ENCODE assay signal across 8 cellular contexts in the genomic region with DNA sequence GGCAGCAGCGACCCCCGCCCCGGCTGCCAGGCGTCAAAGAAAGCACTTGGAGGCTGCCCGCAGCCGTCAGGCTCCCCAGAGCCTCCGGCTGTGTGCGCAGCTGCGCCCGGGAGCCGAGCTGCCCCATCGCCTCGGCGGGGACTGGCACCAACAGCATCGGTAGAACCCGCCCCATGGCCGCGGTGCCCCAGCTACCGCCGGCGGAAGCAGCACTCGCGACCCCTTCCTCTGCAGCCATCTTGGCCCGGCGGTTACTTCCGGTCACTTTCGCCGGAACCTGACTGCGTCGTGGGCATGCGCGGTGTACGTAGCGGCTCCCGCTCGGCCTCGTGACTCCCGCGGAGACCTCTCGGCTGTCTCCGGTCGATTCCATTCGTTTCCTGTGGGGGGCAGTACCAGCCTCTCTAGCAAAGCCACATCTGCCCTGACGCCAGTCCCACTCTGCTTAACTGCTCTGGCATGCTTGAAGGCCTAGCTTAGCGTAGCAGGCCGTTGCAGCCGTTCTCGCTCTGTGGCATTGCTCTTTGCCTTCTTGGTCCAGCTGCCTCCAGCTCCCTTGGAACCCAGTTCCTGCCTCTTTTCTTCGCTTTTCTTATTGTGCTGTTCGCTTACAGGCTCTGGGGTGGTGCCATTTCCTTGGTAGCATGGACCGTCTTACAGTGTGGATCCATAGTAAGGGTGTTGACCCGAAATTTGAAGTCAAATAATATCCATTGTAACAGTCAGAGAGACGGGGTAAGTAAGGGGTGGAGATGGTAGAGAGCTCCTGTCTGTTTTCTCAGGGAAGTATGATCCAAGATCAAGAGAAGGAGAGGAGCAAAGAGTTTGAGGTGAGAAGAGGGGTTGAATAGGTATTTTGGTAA. TPM values are rescaled to one million over a fixed set of nuclear protein-coding genes. Genes with fewer than 3 reads are reported as not detected.
DNase-seq lines count a peak whose midpoint lies in the region; ATAC-seq and TF ChIP-seq lines count a peak whose summit lies in the region.

A gene with protein sequence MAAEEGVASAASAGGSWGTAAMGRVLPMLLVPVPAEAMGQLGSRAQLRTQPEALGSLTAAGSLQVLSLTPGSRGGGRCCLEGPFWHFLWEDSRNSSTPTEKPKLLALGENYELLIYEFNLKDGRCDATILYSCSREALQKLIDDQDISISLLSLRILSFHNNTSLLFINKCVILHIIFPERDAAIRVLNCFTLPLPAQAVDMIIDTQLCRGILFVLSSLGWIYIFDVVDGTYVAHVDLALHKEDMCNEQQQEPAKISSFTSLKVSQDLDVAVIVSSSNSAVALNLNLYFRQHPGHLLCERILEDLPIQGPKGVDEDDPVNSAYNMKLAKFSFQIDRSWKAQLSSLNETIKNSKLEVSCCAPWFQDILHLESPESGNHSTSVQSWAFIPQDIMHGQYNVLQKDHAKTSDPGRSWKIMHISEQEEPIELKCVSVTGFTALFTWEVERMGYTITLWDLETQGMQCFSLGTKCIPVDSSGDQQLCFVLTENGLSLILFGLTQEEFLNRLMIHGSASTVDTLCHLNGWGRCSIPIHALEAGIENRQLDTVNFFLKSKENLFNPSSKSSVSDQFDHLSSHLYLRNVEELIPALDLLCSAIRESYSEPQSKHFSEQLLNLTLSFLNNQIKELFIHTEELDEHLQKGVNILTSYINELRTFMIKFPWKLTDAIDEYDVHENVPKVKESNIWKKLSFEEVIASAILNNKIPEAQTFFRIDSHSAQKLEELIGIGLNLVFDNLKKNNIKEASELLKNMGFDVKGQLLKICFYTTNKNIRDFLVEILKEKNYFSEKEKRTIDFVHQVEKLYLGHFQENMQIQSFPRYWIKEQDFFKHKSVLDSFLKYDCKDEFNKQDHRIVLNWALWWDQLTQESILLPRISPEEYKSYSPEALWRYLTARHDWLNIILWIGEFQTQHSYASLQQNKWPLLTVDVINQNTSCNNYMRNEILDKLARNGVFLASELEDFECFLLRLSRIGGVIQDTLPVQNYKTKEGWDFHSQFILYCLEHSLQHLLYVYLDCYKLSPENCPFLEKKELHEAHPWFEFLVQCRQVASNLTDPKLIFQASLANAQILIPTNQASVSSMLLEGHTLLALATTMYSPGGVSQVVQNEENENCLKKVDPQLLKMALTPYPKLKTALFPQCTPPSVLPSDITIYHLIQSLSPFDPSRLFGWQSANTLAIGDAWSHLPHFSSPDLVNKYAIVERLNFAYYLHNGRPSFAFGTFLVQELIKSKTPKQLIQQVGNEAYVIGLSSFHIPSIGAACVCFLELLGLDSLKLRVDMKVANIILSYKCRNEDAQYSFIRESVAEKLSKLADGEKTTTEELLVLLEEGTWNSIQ (N-terminal part only) (minus strand): TSS at position 253 of the 863 bp plus-strand sequence. CDS start 15 bp downstream, at position 238.

- intact Hi-C loops in spleen (cut with DNase I; ENCODE audit: low total_unique reads), result loop anchor here (5.0 kb wide), 1 partner anchor 74 kb away; a partner anchor contains a TSS

- ATAC-seq in GM18873 (IDR thresholded peaks at IDR 0.05; ENCODE audit: low FRiP score, unreplicated experiment) (peak; percentile 67), HG03159 (IDR thresholded peaks at IDR 0.05; ENCODE audit: unreplicated experiment) (peak; percentile 75), WTC11 (peak; percentile 94)

- WGBS in spleen, 5 donors, result 6 to 13% (median 6%) methylated on average over 27 to 53 of the region's 53 CpGs

- CTCF ChIA-PET in WTC11 (lab: Charles Lee), result interaction anchor here (0.5 to 4.0 kb wide), 42 partner anchors 9 to 417 kb away, joined by 3 to 104 read pairs (median 4); a partner anchor contains a TSS

- peak; percentile 82 for TF ChIP-seq CTCF in WTC11 (IDR thresholded peaks at IDR 0.05)
- peak; percentile 94 to 100 (median 99) for TF ChIP-seq CTCF in spleen (IDR thresholded peaks at IDR 0.05 in 8 of 11, conservative IDR thresholded peaks at IDR 0.05 in 3 of 11)

- no peaks in the 10 kb centered on the region for H3K27me3 ChIP-seq in spleen (replicated peaks in 1 of 7)

- POLR2A ChIA-PET in WTC11 (lab: Charles Lee), result interaction anchor here (0.7 to 2.4 kb wide), 11 partner anchors 19 to 734 kb away, joined by 3 to 20 read pairs (median 4); a partner anchor contains a TSS

- H3K9me3 Mint-ChIP-seq in WTC11, result no peaks in the 10 kb centered on the region
- no peaks in the 10 kb centered on the region for H3K9me3 Mint-ChIP-seq in immature natural killer cell

- peak; percentile 49 to 82 (median 67) for TF ChIP-seq POLR2A in spleen (IDR thresholded peaks at IDR 0.05)

- H3K36me3 ChIP-seq in spleen, result peaks cover 0 to 25% (median 15%) of the 10 kb centered on the region in 6 donors

- peak within 1 kb of the TSS; percentile 76 for H3K27ac Mint-ChIP-seq in WTC11
- peak within 1 kb of the TSS; percentile 92 to 99 (median 96) for H3K27ac Mint-ChIP-seq in immature natural killer cell

- peaks cover 16% of the 10 kb centered on the region for H3K4me1 Mint-ChIP-seq in WTC11
- peaks cover 52 to 70% of the 10 kb centered on the region in 2 donors for H3K4me1 Mint-ChIP-seq in immature natural killer cell

- peak within 1 kb of the TSS; percentile 96 for H3K27ac ChIP-seq in caudate nucleus (ENCODE audit: low read depth, low read length)
- H3K27ac ChIP-seq in spleen, result peak within 1 kb of the TSS; percentile 91 to 100 (median 100)

- peaks cover 7% of the 10 kb centered on the region for H3K36me3 Mint-ChIP-seq in WTC11
- H3K36me3 Mint-ChIP-seq in immature natural killer cell, result peaks cover 11 to 20% (median 14%) of the 10 kb centered on the region in 3 donors

- no peaks in the 10 kb centered on the region for H3K27me3 Mint-ChIP-seq in WTC11 (ENCODE audit: low read depth)
- peaks cover 4 to 15% (median 7%) of the 10 kb centered on the region in 3 donors for H3K27me3 Mint-ChIP-seq in immature natural killer cell (ENCODE audit: low read depth in 3 of 3)

- H3K4me1 ChIP-seq in spleen, result peaks cover 15 to 90% (median 70%) of the 10 kb centered on the region in 6 donors

- H3K9me3 ChIP-seq in spleen, result no peaks in the 10 kb centered on the region

- H3K4me3 Mint-ChIP-seq in WTC11 (peak within 1 kb of the TSS; percentile 98), immature natural killer cell (peak within 1 kb of the TSS; percentile 97 to 99 (median 97))

- peak within 1 kb of the TSS; percentile 81 to 97 (median 90) for H3K4me3 ChIP-seq in spleen

- DNase-seq in AG08395 (ENCODE audit: low spot score) (peak; percentile 98), NCI-H2227 treated with DMSO at 0.1 percent for 48 hours (lab: John Stamatoyannopoulos, UW) (peak; percentile 96), WTC11 (ENCODE audit: low spot score) (peak; percentile 99), caudate nucleus (lab: John Stamatoyannopoulos, UW) (peak; percentile 49 to 98 (median 93)), immature natural killer cell (peak; percentile 94 to 96 (median 95)), spleen (peak; percentile 99)

TF ChIP-seq in WTC11, 78 proteins besides CTCF, POLR2A, EP300 and RAD21 (continues in another document):
- TF ChIP-seq, protein P1, sequence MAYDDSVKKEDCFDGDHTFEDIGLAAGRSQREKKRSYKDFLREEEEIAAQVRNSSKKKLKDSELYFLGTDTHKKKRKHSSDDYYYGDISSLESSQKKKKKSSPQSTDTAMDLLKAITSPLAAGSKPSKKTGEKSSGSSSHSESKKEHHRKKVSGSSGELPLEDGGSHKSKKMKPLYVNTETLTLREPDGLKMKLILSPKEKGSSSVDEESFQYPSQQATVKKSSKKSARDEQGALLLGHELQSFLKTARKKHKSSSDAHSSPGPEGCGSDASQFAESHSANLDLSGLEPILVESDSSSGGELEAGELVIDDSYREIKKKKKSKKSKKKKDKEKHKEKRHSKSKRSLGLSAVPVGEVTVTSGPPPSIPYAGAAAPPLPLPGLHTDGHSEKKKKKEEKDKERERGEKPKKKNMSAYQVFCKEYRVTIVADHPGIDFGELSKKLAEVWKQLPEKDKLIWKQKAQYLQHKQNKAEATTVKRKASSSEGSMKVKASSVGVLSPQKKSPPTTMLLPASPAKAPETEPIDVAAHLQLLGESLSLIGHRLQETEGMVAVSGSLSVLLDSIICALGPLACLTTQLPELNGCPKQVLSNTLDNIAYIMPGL (CRISPR knock-in tag; IDR thresholded peaks at IDR 0.05), result peak; percentile 54; the same call in 1 of the 2 replicates
- TF ChIP-seq, protein P2, sequence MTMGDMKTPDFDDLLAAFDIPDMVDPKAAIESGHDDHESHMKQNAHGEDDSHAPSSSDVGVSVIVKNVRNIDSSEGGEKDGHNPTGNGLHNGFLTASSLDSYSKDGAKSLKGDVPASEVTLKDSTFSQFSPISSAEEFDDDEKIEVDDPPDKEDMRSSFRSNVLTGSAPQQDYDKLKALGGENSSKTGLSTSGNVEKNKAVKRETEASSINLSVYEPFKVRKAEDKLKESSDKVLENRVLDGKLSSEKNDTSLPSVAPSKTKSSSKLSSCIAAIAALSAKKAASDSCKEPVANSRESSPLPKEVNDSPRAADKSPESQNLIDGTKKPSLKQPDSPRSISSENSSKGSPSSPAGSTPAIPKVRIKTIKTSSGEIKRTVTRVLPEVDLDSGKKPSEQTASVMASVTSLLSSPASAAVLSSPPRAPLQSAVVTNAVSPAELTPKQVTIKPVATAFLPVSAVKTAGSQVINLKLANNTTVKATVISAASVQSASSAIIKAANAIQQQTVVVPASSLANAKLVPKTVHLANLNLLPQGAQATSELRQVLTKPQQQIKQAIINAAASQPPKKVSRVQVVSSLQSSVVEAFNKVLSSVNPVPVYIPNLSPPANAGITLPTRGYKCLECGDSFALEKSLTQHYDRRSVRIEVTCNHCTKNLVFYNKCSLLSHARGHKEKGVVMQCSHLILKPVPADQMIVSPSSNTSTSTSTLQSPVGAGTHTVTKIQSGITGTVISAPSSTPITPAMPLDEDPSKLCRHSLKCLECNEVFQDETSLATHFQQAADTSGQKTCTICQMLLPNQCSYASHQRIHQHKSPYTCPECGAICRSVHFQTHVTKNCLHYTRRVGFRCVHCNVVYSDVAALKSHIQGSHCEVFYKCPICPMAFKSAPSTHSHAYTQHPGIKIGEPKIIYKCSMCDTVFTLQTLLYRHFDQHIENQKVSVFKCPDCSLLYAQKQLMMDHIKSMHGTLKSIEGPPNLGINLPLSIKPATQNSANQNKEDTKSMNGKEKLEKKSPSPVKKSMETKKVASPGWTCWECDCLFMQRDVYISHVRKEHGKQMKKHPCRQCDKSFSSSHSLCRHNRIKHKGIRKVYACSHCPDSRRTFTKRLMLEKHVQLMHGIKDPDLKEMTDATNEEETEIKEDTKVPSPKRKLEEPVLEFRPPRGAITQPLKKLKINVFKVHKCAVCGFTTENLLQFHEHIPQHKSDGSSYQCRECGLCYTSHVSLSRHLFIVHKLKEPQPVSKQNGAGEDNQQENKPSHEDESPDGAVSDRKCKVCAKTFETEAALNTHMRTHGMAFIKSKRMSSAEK (CRISPR knock-in tag; IDR thresholded peaks at IDR 0.05; ENCODE audit: borderline replicate concordance), result no peak
- peak; percentile 73 for TF ChIP-seq GABPB1 (CRISPR knock-in tag; IDR thresholded peaks at IDR 0.05)
- TF ChIP-seq, protein P3, sequence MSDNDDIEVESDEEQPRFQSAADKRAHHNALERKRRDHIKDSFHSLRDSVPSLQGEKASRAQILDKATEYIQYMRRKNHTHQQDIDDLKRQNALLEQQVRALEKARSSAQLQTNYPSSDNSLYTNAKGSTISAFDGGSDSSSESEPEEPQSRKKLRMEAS (CRISPR knock-in tag; IDR thresholded peaks at IDR 0.05), result peak; percentile 90

RNA-seq across cellular contexts. Expression of the gene that starts here (rescaled TPM):
- total RNA-seq in WTC11 (2021) (46.4 to 54.3 TPM (median 50.7 TPM) in 3 replicates), spleen (100 to 1,000 TPM; 119 to 218 (median 143) TPM)
- polyA plus RNA-seq in immature natural killer cell (10 to 100 TPM; 22.0 to 37.3 (median 26.1) TPM), spleen (10 to 100 TPM; 37.4 to 53.2 (median 41.2) TPM)

Comparison
In these comparisons a context has a peak if more than half of its experiments do, and no peak if none do; other contexts are left out.
1. Peak in every context shown above with its lines: DNase-seq, ATAC-seq, H3K4me3 ChIP-seq and H3K27ac ChIP-seq.